Comparison of ENCODE assay signal across 16 cellular contexts in the genomic region with DNA sequence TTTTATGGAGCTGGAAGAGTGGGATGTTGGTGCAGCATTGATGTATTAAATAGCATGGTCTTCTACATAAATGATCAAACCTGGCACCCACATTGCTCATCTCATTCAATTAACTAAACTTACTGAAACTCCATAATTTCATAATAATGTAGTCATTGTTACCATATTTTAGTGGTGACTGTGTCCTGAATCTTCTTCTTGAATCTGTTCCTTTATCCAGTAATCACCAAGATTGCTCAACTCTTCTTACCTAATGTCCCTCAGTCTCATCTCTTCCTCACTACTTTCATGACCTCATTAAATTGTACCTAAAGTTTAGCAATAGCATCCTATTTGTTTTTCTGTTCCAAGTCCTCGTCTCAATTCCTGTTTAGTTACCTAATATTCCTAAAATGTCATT.
DNase-seq lines count a peak whose midpoint lies in the region; ATAC-seq and TF ChIP-seq lines count a peak whose summit lies in the region.
"Had no signal": no experiment of that assay in that cellular context is flagged by ENCODE, and none has a peak within 500 bp of the region (broad histone marks: within the 10 kb centered on the region; RNA-seq: fewer than 3 reads in every experiment).

No MANE protein-coding gene starts in this region.

- H2BK12ac ChIP-seq in trophoblast cell (ENCODE audit: low read length), result no peak overlapping the region

- H3K9ac ChIP-seq in trophoblast cell (ENCODE audit: low read length), result no peak overlapping the region

- no peaks in the 10 kb centered on the region for H3K36me3 ChIP-seq in trophoblast cell (ENCODE audit: control insufficient read depth in 1 of 2, insufficient read depth in 2 of 2, low read length in 2 of 2)
- H3K36me3 ChIP-seq: ascending aorta, WERI-Rb-1 had no signal

- no peak overlapping the region for H3K27ac ChIP-seq in trophoblast cell (ENCODE audit: low read depth, low read length)
- H3K27ac ChIP-seq: ascending aorta, WERI-Rb-1 had no signal

- H3K27me3 ChIP-seq in trophoblast cell (ENCODE audit: insufficient read depth, low read length), result no peaks in the 10 kb centered on the region
- H3K27me3 ChIP-seq: ascending aorta, MG63 had no signal

- H3K79me2 ChIP-seq in trophoblast cell (ENCODE audit: control insufficient read depth, insufficient read depth, low read length, poor library complexity), result no peaks in the 10 kb centered on the region

- H3K79me1 ChIP-seq in trophoblast cell (ENCODE audit: low read length), result no peaks in the 10 kb centered on the region

- no peak overlapping the region for H2AK5ac ChIP-seq in trophoblast cell (ENCODE audit: low read length)

- H3K23ac ChIP-seq in trophoblast cell (ENCODE audit: low read length), result no peak overlapping the region

- no peak for TF ChIP-seq CTCF in choroid plexus epithelial cell (conservative IDR thresholded peaks at IDR 0.05; ENCODE audit: low read depth, low read length)

- no peak overlapping the region for H3K18ac ChIP-seq in trophoblast cell (ENCODE audit: low read length)

- no peak overlapping the region for H2AFZ ChIP-seq in trophoblast cell (ENCODE audit: insufficient read depth, low read length, poor library complexity)

- H3K4ac ChIP-seq in trophoblast cell (ENCODE audit: low read depth, low read length), result no peak overlapping the region

- H3K4me2 ChIP-seq in trophoblast cell (ENCODE audit: low read length), result no peak overlapping the region

- H3K9me3 ChIP-seq in trophoblast cell (ENCODE audit: insufficient read depth, low read depth, low read length), result no peaks in the 10 kb centered on the region
- H3K9me3 ChIP-seq: ascending aorta, MG63 had no signal

- in situ Hi-C loops in G401 (cut with HindIII; ENCODE audit: low sequenced_read_pairs), result no loop called here

- no peak overlapping the region for H2BK120ac ChIP-seq in trophoblast cell (ENCODE audit: insufficient read depth, low read length, poor library complexity)

- ATAC-seq in GM19035 (IDR thresholded peaks at IDR 0.05; ENCODE audit: unreplicated experiment), result no peak
- ATAC-seq: stimulated activated naive CD8-positive, alpha-beta T cell treated with anti-CD3 and anti-CD28 coated beads, Interleukin-15, amount 100 ng/mL, for 72 hours had no signal

- H4K12ac ChIP-seq in trophoblast cell (ENCODE audit: low read depth, low read length), result no peak overlapping the region

- DNase-seq in EH (ENCODE audit: low read depth), result peak; percentile 77
- peak; percentile 46 for DNase-seq in MV-4-11 (lab: John Stamatoyannopoulos, UW)
- DNase-seq in choroid plexus epithelial cell (ENCODE audit: low read depth), result peak; percentile 82
- peak; percentile 20 to 96 for DNase-seq in trophoblast cell
- no peak for DNase-seq in stimulated activated CD4-positive, alpha-beta T cell treated with anti-CD3 and anti-CD28 coated beads, Interleukin-1b, Interleukin-23, amount 100 ng/mL, for 48 hours
- no peak for DNase-seq in G401 (ENCODE audit: low spot score)
- no peak for DNase-seq in stimulated activated CD4-positive, alpha-beta T cell treated with anti-CD3 and anti-CD28 coated beads, Interleukin-4, amount 100 ng/mL, for 1 hour
- DNase-seq: activated CD8-positive, alpha-beta memory T cell treated with anti-CD3 and anti-CD28 coated beads for 24 hours; GF-D8; MG63; posterior cingulate gyrus; SHP77 treated with DMSO at 0.1 percent for 48 hours; stimulated activated naive CD8-positive, alpha-beta T cell treated with anti-CD3 and anti-CD28 coated beads, Interleukin-15, amount 100 ng/mL, for 72 hours; WERI-Rb-1 had no signal

- H3K4me1 ChIP-seq in trophoblast cell (ENCODE audit: control insufficient read depth in 1 of 2, insufficient read depth in 2 of 2, low read length in 2 of 2), result no peaks in the 10 kb centered on the region
- H3K4me1 ChIP-seq: ascending aorta had no signal

- H4K91ac ChIP-seq in trophoblast cell (ENCODE audit: low read depth, low read length), result no peak overlapping the region

- H2BK5ac ChIP-seq in trophoblast cell (ENCODE audit: low read depth, low read length, poor library complexity), result no peak overlapping the region

- no peak overlapping the region for H3K14ac ChIP-seq in trophoblast cell (ENCODE audit: low read length)

- H3K4me3 ChIP-seq in choroid plexus epithelial cell (ENCODE audit: low read depth, low read length) (no peak overlapping the region), trophoblast cell (ENCODE audit: low read depth, low read length) (no peak overlapping the region)
- H3K4me3 ChIP-seq: ascending aorta, MG63 had no signal

- no CpG with 5 or more reads among the region's 1 CpG for WGBS in trophoblast cell (ENCODE audit: extremely low coverage, insufficient coverage, insufficient read length)

- no peak overlapping the region for H4K8ac ChIP-seq in trophoblast cell (ENCODE audit: low read depth, low read length)

Comparison
In these comparisons a context has a peak if more than half of its experiments do, and no peak if none do; other contexts are left out.
1. DNase-seq: peak in EH (single experiment), MV-4-11 (single experiment), choroid plexus epithelial cell (single experiment) and trophoblast cell (2 of 2); none in stimulated activated CD4-positive, alpha-beta T cell treated with anti-CD3 and anti-CD28 coated beads, Interleukin-1b, Interleukin-23, amount 100 ng/mL, for 48 hours (single experiment), G401 (single experiment) and stimulated activated CD4-positive, alpha-beta T cell treated with anti-CD3 and anti-CD28 coated beads, Interleukin-4, amount 100 ng/mL, for 1 hour (single experiment).